ENCODE assay signal across 8 cellular contexts in genomic region chr22:37607010-37607911, GRCh38. TPM values are rescaled to one million over a fixed set of nuclear protein-coding genes. Genes with fewer than 3 reads are reported as not detected.
A peak's percentile ranks its signal among the peaks of the same experiment; 100 is the strongest.
DNase-seq lines count a peak whose midpoint lies in the region; ATAC-seq and TF ChIP-seq lines count a peak whose summit lies in the region.

No MANE protein-coding gene starts in this region.

- no peaks in the 10 kb centered on the region for H3K9me3 ChIP-seq in OCI-LY7 (ENCODE audit: low read length)

- no TSS peak for BruUV-seq in OCI-LY7 (replicated peaks; lab: Mats Ljungman, UMichigan)

- TF ChIP-seq CTCF in OCI-LY7 (conservative IDR thresholded peaks at IDR 0.05; ENCODE audit: low read length): peak; percentile 99

- CTCF ChIA-PET in OCI-LY7 (lab: Charles Lee; ENCODE audit: unreplicated experiment): interaction anchor here (0.6 to 1.0 kb wide), 5 partner anchors 13 to 750 kb away, joined by 3 to 4 read pairs (median 3); no protein-coding TSS in a partner anchor

- intact Hi-C loops in OCI-LY7 (cut with micrococcal nuclease; ENCODE audit: unreplicated experiment): loop anchor here (5.0 kb wide), 2 partner anchors 35 to 70 kb away; partner anchors contain the start of gene LGALS1

- ATAC-seq in esophagus mucosa (peak; percentile 62), HG03521 (IDR thresholded peaks at IDR 0.05; ENCODE audit: unreplicated experiment) (no peak)

- peak overlapping the region; percentile 90 for H3K27ac ChIP-seq in OCI-LY7 (ENCODE audit: low read depth, low read length, poor library complexity, severe bottlenecking)

- peak overlapping the region; percentile 63 for H3K4me3 ChIP-seq in OCI-LY7 (ENCODE audit: low read depth, low read length, poor library complexity, severe bottlenecking)

- DNase-seq in Daoy (ENCODE audit: low read depth): peak; percentile 86
- DNase-seq in HuH-7 (ENCODE audit: low spot score): peak; percentile 93
- peak; percentile 87 for DNase-seq in OCI-LY7 (ENCODE audit: low spot score)
- peak; percentile 89 for DNase-seq in activated T-cell treated with anti-CD3 and anti-CD28 coated beads for 48 hours (ENCODE audit: low read depth)
- DNase-seq in mucosa of gallbladder (ENCODE audit: low spot score): peak; percentile 91
- peak; percentile 84 for DNase-seq in stimulated activated CD8-positive, alpha-beta memory T cell treated with anti-CD3 and anti-CD28 coated beads, Interleukin-4, amount 100 ng/mL, for 24 hours (ENCODE audit: low read depth)

- no peaks in the 10 kb centered on the region for H4K20me1 ChIP-seq in OCI-LY7 (ENCODE audit: insufficient read depth, low read length)

- peak overlapping the region; percentile 94 for H3K4me2 ChIP-seq in OCI-LY7 (ENCODE audit: low read length)

- H3K79me2 ChIP-seq in OCI-LY7 (ENCODE audit: insufficient read depth, low read depth, low read length): peaks cover 32% of the 10 kb centered on the region

- no peaks in the 10 kb centered on the region for H3K9me2 ChIP-seq in OCI-LY7 (ENCODE audit: insufficient read depth, low read length)

- peaks cover 17% of the 10 kb centered on the region for H3K36me3 ChIP-seq in OCI-LY7 (ENCODE audit: insufficient read depth, low read length)

- H3K4me1 ChIP-seq in OCI-LY7 (ENCODE audit: insufficient read depth, low read length, poor library complexity, severe bottlenecking): peaks cover 40% of the 10 kb centered on the region

- H2AFZ ChIP-seq in OCI-LY7 (ENCODE audit: low read length): peak overlapping the region; percentile 94; the same call in 1 of the 2 replicates

- POLR2A ChIA-PET in OCI-LY7 (lab: Charles Lee): interaction anchor here (0.7 to 3.3 kb wide), 10 partner anchors 11 to 279 kb away, joined by 3 to 25 read pairs (median 4); partner anchors contain the start of genes NOL12 and PDXP

RNA-seq across cellular contexts. Expression of gene GGA1, which starts 1.4 kb away (rescaled TPM):
- total RNA-seq in Daoy (2014; rRNA removed; shearing (Covaris generic)): 23.2 and 34.7 TPM in 2 replicates
- 119 and 127 TPM in 2 replicates for total RNA-seq in OCI-LY7 (2014; rRNA removed; shearing (Covaris generic))
- total RNA-seq in OCI-LY7 (2022): 167 and 172 TPM in 2 replicates
- 28.4 TPM for total RNA-seq in esophagus mucosa
- total RNA-seq in mucosa of gallbladder: 81.5 TPM

RNA-seq across cellular contexts. Expression of gene LGALS2, which starts 27.4 kb away (rescaled TPM):
- total RNA-seq in Daoy (2014; rRNA removed; shearing (Covaris generic)): not detected in 2 replicates
- 0.44 TPM in 1 of 2 replicates, not detected in the other for total RNA-seq in OCI-LY7 (2014; rRNA removed; shearing (Covaris generic))
- total RNA-seq in OCI-LY7 (2022) (0.82 and 0.92 TPM in 2 replicates), esophagus mucosa (not detected), mucosa of gallbladder (776 TPM)

RNA-seq across cellular contexts. Expression of gene SH3BP1, which starts 32.2 kb away (rescaled TPM):
- 3.4 and 5.7 TPM in 2 replicates for total RNA-seq in Daoy (2014; rRNA removed; shearing (Covaris generic))
- total RNA-seq in OCI-LY7 (2014; rRNA removed; shearing (Covaris generic)): 15.3 and 18.3 TPM in 2 replicates
- total RNA-seq in OCI-LY7 (2022) (44.4 and 48.4 TPM in 2 replicates), esophagus mucosa (40.2 TPM), mucosa of gallbladder (13.6 TPM)

RNA-seq across cellular contexts. Expression of gene CDC42EP1, which starts 47.0 kb away (rescaled TPM):
- total RNA-seq in Daoy (2014; rRNA removed; shearing (Covaris generic)): 11.8 and 13.1 TPM in 2 replicates
- not detected in 2 replicates for total RNA-seq in OCI-LY7 (2014; rRNA removed; shearing (Covaris generic))
- total RNA-seq in OCI-LY7 (2022) (not detected in 2 replicates), esophagus mucosa (117 TPM), mucosa of gallbladder (186 TPM)

RNA-seq across cellular contexts. Expression of gene PDXP, which starts 51.3 kb away (rescaled TPM):
- total RNA-seq in Daoy (2014; rRNA removed; shearing (Covaris generic)): 29.2 and 32.0 TPM in 2 replicates
- 50.0 and 61.2 TPM in 2 replicates for total RNA-seq in OCI-LY7 (2014; rRNA removed; shearing (Covaris generic))
- total RNA-seq in OCI-LY7 (2022): 54.0 and 55.8 TPM in 2 replicates
- 2.5 TPM for total RNA-seq in esophagus mucosa
- total RNA-seq in mucosa of gallbladder: 12.1 TPM

Comparison
In these comparisons a context has a peak if more than half of its experiments do, and no peak if none do; other contexts are left out.
1. RNA of gene LGALS2, which starts 27.4 kb away (total RNA-seq): 776 TPM in mucosa of gallbladder (single experiment); 0.44 to 0.92 TPM in OCI-LY7, not detected in esophagus mucosa (single experiment) and not detected in Daoy; every median in the first group is over 100 times any median in the second.
2. Peak in every context shown above with its lines, with median percentiles within 50 percentile points of each other: DNase-seq.